In genomic region chr2:32356735-32357544, GRCh38 we compare ENCODE assay signal across 8 cellular contexts. TPM values are rescaled to one million over a fixed set of nuclear protein-coding genes. Genes with fewer than 3 reads are reported as not detected.
DNase-seq lines count a peak whose midpoint lies in the region; ATAC-seq, FAIRE-seq and TF ChIP-seq lines count a peak whose summit lies in the region.

Gene BIRC6 (plus strand): TSS chr2:32357023. CDS start chr2:32357162, 139 bp downstream.

- H3K9ac ChIP-seq in fibroblast of lung (ENCODE audit: insufficient read depth, low read length): peak within 1 kb of the TSS; percentile 99

- peak within 1 kb of the TSS; percentile 94 for H3K27ac ChIP-seq in RWPE1
- H3K27ac ChIP-seq in fibroblast of lung (ENCODE audit: insufficient read depth, low read length): peak within 1 kb of the TSS; percentile 99
- peak within 1 kb of the TSS; percentile 92 for H3K27ac ChIP-seq in naive thymus-derived CD4-positive, alpha-beta T cell (ENCODE audit: low read depth, low read length)

- no peaks in the 10 kb centered on the region for H4K20me1 ChIP-seq in fibroblast of lung (ENCODE audit: control insufficient read depth, extremely low read depth, insufficient read depth, low read length)

- DNase-seq in EL (peak; percentile 98), H54 (ENCODE audit: insufficient read length, low spot score) (peak; percentile 97), LoVo (ENCODE audit: low spot score) (peak; percentile 96), RWPE1 (ENCODE audit: low spot score) (peak; percentile 94), fibroblast of lung (ENCODE audit: low read depth in 2 of 2) (peak; percentile 95 to 96)
- peak; percentile 74 to 96 (median 82) for DNase-seq in naive thymus-derived CD4-positive, alpha-beta T cell

- H3K27me3 ChIP-seq in fibroblast of lung (ENCODE audit: control insufficient read depth, insufficient read depth, low read length): no peaks in the 10 kb centered on the region
- no peaks in the 10 kb centered on the region for H3K27me3 ChIP-seq in naive thymus-derived CD4-positive, alpha-beta T cell (ENCODE audit: control insufficient read depth in 2 of 2, insufficient read depth in 2 of 2, low read length in 2 of 2)

- H3K36me3 ChIP-seq in fibroblast of lung (ENCODE audit: control insufficient read depth, insufficient read depth, low read length): peaks cover under 1% of the 10 kb centered on the region
- H3K36me3 ChIP-seq in naive thymus-derived CD4-positive, alpha-beta T cell (ENCODE audit: control insufficient read depth in 2 of 3, insufficient read depth in 3 of 3, low read length in 3 of 3): peaks cover 0 to 6% (median 0%) of the 10 kb centered on the region in 3 experiments

- TF ChIP-seq POLR2A in H54 (IDR thresholded peaks at IDR 0.05; ENCODE audit: low read depth, low read length): peak; percentile 79

- H2AFZ ChIP-seq in fibroblast of lung (ENCODE audit: low read length): peak within 1 kb of the TSS; percentile 71

- peaks cover 48% of the 10 kb centered on the region for H3K79me2 ChIP-seq in fibroblast of lung (ENCODE audit: control insufficient read depth, insufficient read depth, low read length)

- intact Hi-C loops in naive thymus-derived CD4-positive, alpha-beta T cell (cut with micrococcal nuclease): loop anchor here (1.0 to 5.0 kb wide), 10 partner anchors 40 to 1242 kb away; partner anchors contain the start of genes FAM98A (in 2 of the 2), SLC30A6 (in 2 of the 2), SPAST (in 2 of the 2) and TTC27 (in 2 of the 2)

- ATAC-seq in activated T-helper 17 cell treated with anti-CD3 and anti-CD28 coated beads, Interleukin-2, amount 50 U/mL, for 72 hours (replicated peaks): peak; percentile 94
- ATAC-seq in naive thymus-derived CD4-positive, alpha-beta T cell: peak; percentile 92
- ATAC-seq in stimulated activated memory B cell treated with anti-CD40 and anti-IgM and Interleukin-4, amounts not matched to agents 10 μg/mL and 1 μg/mL and 100 μg/mL, for 72 hours: peak; percentile 97

- POLR2A ChIA-PET in RWPE1 (lab: Yijun Ruan, JAX; ENCODE audit: low non-redundant PET): interaction anchor here (0.9 kb wide), 1 partner anchor 26 kb away, joined by 4 read pairs; no protein-coding TSS in a partner anchor
- POLR2A ChIA-PET in naive thymus-derived CD4-positive, alpha-beta T cell (lab: Charles Lee): interaction anchor here (0.6 to 1.0 kb wide), 3 partner anchors 78 to 293 kb away, joined by 3 to 4 read pairs (median 3); partner anchors contain the start of gene SLC30A6

- peak within 1 kb of the TSS; percentile 97 to 99 (median 98) for H3K4me3 ChIP-seq in fibroblast of lung (replicated peaks in 1 of 4; ENCODE audit: control extremely low read depth in 1 of 4, insufficient read depth in 1 of 4, low read depth in 3 of 4, low read length in 4 of 4)
- peak within 1 kb of the TSS; percentile 77 for H3K4me3 ChIP-seq in naive thymus-derived CD4-positive, alpha-beta T cell (ENCODE audit: low read length)

- no peaks in the 10 kb centered on the region for H3K9me3 ChIP-seq in fibroblast of lung (ENCODE audit: control insufficient read depth, insufficient read depth, low read depth, low read length)
- H3K9me3 ChIP-seq in naive thymus-derived CD4-positive, alpha-beta T cell (ENCODE audit: control insufficient read depth in 2 of 3, low read length in 3 of 3): no peaks in the 10 kb centered on the region

- H3K27ac Mint-ChIP-seq in activated T-helper 17 cell treated with anti-CD3 and anti-CD28 coated beads, Interleukin-2, amount 50 U/mL, for 72 hours: peak within 1 kb of the TSS; percentile 93
- H3K27ac Mint-ChIP-seq in naive thymus-derived CD4-positive, alpha-beta T cell: peak within 1 kb of the TSS; percentile 60 to 98 (median 92)
- H3K27ac Mint-ChIP-seq in stimulated activated memory B cell treated with anti-CD40 and anti-IgM and Interleukin-4, amounts not matched to agents 10 μg/mL and 1 μg/mL and 100 μg/mL, for 72 hours: peak within 1 kb of the TSS; percentile 97

- peak; percentile 60 for FAIRE-seq in H54 (lab: Jason Lieb, UNC)

- TF ChIP-seq CTCF in RWPE1 (conservative IDR thresholded peaks at IDR 0.05; ENCODE audit: low read depth) (no peak), fibroblast of lung (conservative IDR thresholded peaks at IDR 0.05 in 1 of 2, IDR thresholded peaks at IDR 0.05 in 1 of 2; ENCODE audit: low read depth in 1 of 2, low read length in 2 of 2) (no peak)

- peaks cover 49% of the 10 kb centered on the region for H3K36me3 Mint-ChIP-seq in activated T-helper 17 cell treated with anti-CD3 and anti-CD28 coated beads, Interleukin-2, amount 50 U/mL, for 72 hours (ENCODE audit: low read depth)
- H3K36me3 Mint-ChIP-seq in naive thymus-derived CD4-positive, alpha-beta T cell: peaks cover 5 to 18% (median 7%) of the 10 kb centered on the region in 5 donors
- H3K36me3 Mint-ChIP-seq in stimulated activated memory B cell treated with anti-CD40 and anti-IgM and Interleukin-4, amounts not matched to agents 10 μg/mL and 1 μg/mL and 100 μg/mL, for 72 hours: peaks cover 34% of the 10 kb centered on the region

- CTCF ChIA-PET in RWPE1 (lab: Yijun Ruan, JAX): interaction anchor here (0.6 kb wide), 1 partner anchor 370 kb away, joined by 3 read pairs; no protein-coding TSS in a partner anchor
- CTCF ChIA-PET in naive thymus-derived CD4-positive, alpha-beta T cell (lab: Charles Lee): no interaction called here

- peaks cover 3% of the 10 kb centered on the region for H3K4me1 ChIP-seq in fibroblast of lung (ENCODE audit: control insufficient read depth, extremely low read depth, insufficient read depth, low read length)
- peaks cover 6 to 21% of the 10 kb centered on the region in 2 donors for H3K4me1 ChIP-seq in naive thymus-derived CD4-positive, alpha-beta T cell (ENCODE audit: control insufficient read depth in 2 of 2, insufficient read depth in 2 of 2, low read length in 2 of 2)

- H3K9me3 Mint-ChIP-seq in activated T-helper 17 cell treated with anti-CD3 and anti-CD28 coated beads, Interleukin-2, amount 50 U/mL, for 72 hours: no peaks in the 10 kb centered on the region
- H3K9me3 Mint-ChIP-seq in naive thymus-derived CD4-positive, alpha-beta T cell: no peaks in the 10 kb centered on the region
- no peaks in the 10 kb centered on the region for H3K9me3 Mint-ChIP-seq in stimulated activated memory B cell treated with anti-CD40 and anti-IgM and Interleukin-4, amounts not matched to agents 10 μg/mL and 1 μg/mL and 100 μg/mL, for 72 hours

- peak within 1 kb of the TSS; percentile 95 for H3K4me3 Mint-ChIP-seq in activated T-helper 17 cell treated with anti-CD3 and anti-CD28 coated beads, Interleukin-2, amount 50 U/mL, for 72 hours
- H3K4me3 Mint-ChIP-seq in naive thymus-derived CD4-positive, alpha-beta T cell: peak within 1 kb of the TSS; percentile 87 to 98 (median 92)
- H3K4me3 Mint-ChIP-seq in stimulated activated memory B cell treated with anti-CD40 and anti-IgM and Interleukin-4, amounts not matched to agents 10 μg/mL and 1 μg/mL and 100 μg/mL, for 72 hours: peak within 1 kb of the TSS; percentile 99

- H3K4me1 Mint-ChIP-seq in activated T-helper 17 cell treated with anti-CD3 and anti-CD28 coated beads, Interleukin-2, amount 50 U/mL, for 72 hours: peaks cover 34% of the 10 kb centered on the region
- H3K4me1 Mint-ChIP-seq in naive thymus-derived CD4-positive, alpha-beta T cell: peaks cover 29 to 44% (median 36%) of the 10 kb centered on the region in 7 donors
- H3K4me1 Mint-ChIP-seq in stimulated activated memory B cell treated with anti-CD40 and anti-IgM and Interleukin-4, amounts not matched to agents 10 μg/mL and 1 μg/mL and 100 μg/mL, for 72 hours: peaks cover 37% of the 10 kb centered on the region

- H3K27me3 Mint-ChIP-seq in activated T-helper 17 cell treated with anti-CD3 and anti-CD28 coated beads, Interleukin-2, amount 50 U/mL, for 72 hours: no peaks in the 10 kb centered on the region
- H3K27me3 Mint-ChIP-seq in naive thymus-derived CD4-positive, alpha-beta T cell: no peaks in the 10 kb centered on the region
- H3K27me3 Mint-ChIP-seq in stimulated activated memory B cell treated with anti-CD40 and anti-IgM and Interleukin-4, amounts not matched to agents 10 μg/mL and 1 μg/mL and 100 μg/mL, for 72 hours: no peaks in the 10 kb centered on the region

- peak within 1 kb of the TSS; percentile 76 for H3K4me2 ChIP-seq in fibroblast of lung (ENCODE audit: extremely low read depth, insufficient read depth, low read length)

RNA-seq across cellular contexts. Expression of gene BIRC6, which starts in this region (rescaled TPM):
- 100 to 1,000 TPM; 114 to 117 TPM for total RNA-seq in activated T-helper 17 cell treated with anti-CD3 and anti-CD28 coated beads, Interleukin-2, amount 50 U/mL, for 72 hours
- 110 and 162 TPM in 2 replicates for total RNA-seq in fibroblast of lung
- 41.9 and 46.7 TPM in 2 replicates for polyA plus RNA-seq in fibroblast of lung
- 28.6 and 29.9 TPM in 2 replicates for polyA plus RNA-seq in fibroblast of lung (2012)
- 423 and 534 TPM in 2 replicates for polyA minus RNA-seq in fibroblast of lung (ENCODE audit: low replicate concordance)
- 100 to 1,000 TPM; 130 to 159 (median 145) TPM for total RNA-seq in naive thymus-derived CD4-positive, alpha-beta T cell
- 10 to 100 TPM; 21.8 to 25.3 TPM for polyA plus RNA-seq in naive thymus-derived CD4-positive, alpha-beta T cell

Comparison
In these comparisons a context has a peak if more than half of its experiments do, and no peak if none do; other contexts are left out.
1. Peak in every context shown above with its lines: DNase-seq, ATAC-seq, H3K4me3 ChIP-seq and H3K27ac ChIP-seq.